Comparison of ENCODE assay signal across 8 cellular contexts in the genomic region with DNA sequence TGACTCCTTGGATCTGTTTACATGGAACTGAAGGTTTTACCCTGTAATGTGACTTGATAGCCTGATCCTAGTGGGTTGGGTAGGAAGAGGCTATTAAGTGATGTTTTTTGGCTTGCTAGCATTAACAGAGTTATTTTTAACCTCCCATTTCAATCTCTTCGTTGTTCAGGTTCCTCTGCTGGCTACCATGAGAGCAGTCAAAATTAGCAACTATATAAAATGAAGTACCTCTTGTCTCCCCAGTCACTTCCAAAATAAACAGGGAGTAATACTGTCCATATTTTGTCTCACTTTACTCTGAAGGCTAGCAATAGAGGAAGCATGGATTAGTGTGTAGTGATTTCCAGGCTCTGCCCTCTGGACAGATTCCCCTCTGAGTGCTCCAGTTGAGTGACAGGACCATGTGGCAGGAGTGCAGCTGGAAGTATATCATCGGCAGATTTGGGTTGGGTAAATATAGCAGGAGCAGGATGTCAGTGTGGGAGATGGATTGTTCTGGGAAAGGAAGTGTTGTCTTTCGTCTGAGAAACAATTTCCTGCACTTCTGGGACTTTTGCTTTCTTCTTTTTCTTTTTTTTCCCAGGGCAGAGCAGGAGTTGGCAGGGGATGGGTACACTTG. TPM values are rescaled to one million over a fixed set of nuclear protein-coding genes. Genes with fewer than 3 reads are reported as not detected.
DNase-seq lines count a peak whose midpoint lies in the region; ATAC-seq and TF ChIP-seq lines count a peak whose summit lies in the region.

No MANE protein-coding gene starts in this region.

- peaks cover 55% of the 10 kb centered on the region for H3K4me1 Mint-ChIP-seq in activated naive CD4-positive, alpha-beta T cell treated with anti-CD3 and anti-CD28 coated beads, Interleukin-2, amount 10 ng/mL, durations not matched to agents 7 days and 5 days
- H3K4me1 Mint-ChIP-seq in activated naive CD8-positive, alpha-beta T cell (ENCODE audit: low read depth): peaks cover 59% of the 10 kb centered on the region
- peaks cover 42 to 53% of the 10 kb centered on the region in 2 donors for H3K4me1 Mint-ChIP-seq in immature natural killer cell
- H3K4me1 Mint-ChIP-seq in H9: no peaks in the 10 kb centered on the region

- H3K27ac Mint-ChIP-seq in activated naive CD4-positive, alpha-beta T cell treated with anti-CD3 and anti-CD28 coated beads, Interleukin-2, amount 10 ng/mL, durations not matched to agents 7 days and 5 days: no peak overlapping the region
- H3K27ac Mint-ChIP-seq in activated naive CD8-positive, alpha-beta T cell: peak overlapping the region; percentile 72
- H3K27ac Mint-ChIP-seq in immature natural killer cell (peak overlapping the region in 4 of 6 donors; percentile 24 to 78 (median 70)), H9 (no peak overlapping the region)

- H3K4me2 ChIP-seq in H9 (ENCODE audit: insufficient read depth, insufficient read length, low read length): no peak overlapping the region

- H3K23ac ChIP-seq in H9 (ENCODE audit: insufficient read length, low read depth, low read length): no peak overlapping the region

- CTCF ChIA-PET in activated naive CD4-positive, alpha-beta T cell treated with anti-CD3 and anti-CD28 coated beads, Interleukin-2, amount 10 ng/mL, durations not matched to agents 7 days and 5 days (lab: Charles Lee): no interaction called here

- no peaks in the 10 kb centered on the region for H3K79me1 ChIP-seq in H9 (ENCODE audit: insufficient read depth, low read depth, low read length, poor library complexity, severe bottlenecking)

- H2BK12ac ChIP-seq in H9 (ENCODE audit: insufficient read length, low read depth, low read length): no peak overlapping the region

- no peak overlapping the region for H2BK15ac ChIP-seq in H9 (ENCODE audit: low read depth, low read length)

- H3K23me2 ChIP-seq in H9 (ENCODE audit: insufficient read length, low read depth, low read length, poor library complexity, severe bottlenecking): no peaks in the 10 kb centered on the region

- no peaks in the 10 kb centered on the region for H3K27me3 ChIP-seq in upper lobe of left lung
- no peaks in the 10 kb centered on the region for H3K27me3 ChIP-seq in H9 (ENCODE audit: insufficient read depth, low read length)

- TF ChIP-seq EP300 in upper lobe of left lung (IDR thresholded peaks at IDR 0.05): no peak

- no peak for TF ChIP-seq CTCF in upper lobe of left lung (IDR thresholded peaks at IDR 0.05)
- TF ChIP-seq CTCF in H9 (conservative IDR thresholded peaks at IDR 0.05): no peak

- no peak overlapping the region for H2AK5ac ChIP-seq in H9 (ENCODE audit: insufficient read length, low read length)

- no peaks in the 10 kb centered on the region for H4K20me1 ChIP-seq in H9 (ENCODE audit: control insufficient read depth, insufficient read depth, insufficient read length)

- H3K14ac ChIP-seq in H9 (ENCODE audit: insufficient read depth, low read length): no peak overlapping the region

- H2AFZ ChIP-seq in H9 (ENCODE audit: low read length): no peak overlapping the region

- H3K27me3 Mint-ChIP-seq in activated naive CD4-positive, alpha-beta T cell treated with anti-CD3 and anti-CD28 coated beads, Interleukin-2, amount 10 ng/mL, durations not matched to agents 7 days and 5 days: no peaks in the 10 kb centered on the region
- no peaks in the 10 kb centered on the region for H3K27me3 Mint-ChIP-seq in activated naive CD8-positive, alpha-beta T cell
- no peaks in the 10 kb centered on the region for H3K27me3 Mint-ChIP-seq in immature natural killer cell (ENCODE audit: low read depth in 3 of 3)
- H3K27me3 Mint-ChIP-seq in H9 (ENCODE audit: low read depth): no peaks in the 10 kb centered on the region

- no peaks in the 10 kb centered on the region for H3K79me2 ChIP-seq in H9 (ENCODE audit: insufficient read depth, low read length)

- 4 to 5% methylated on average over 3 of the region's 3 CpGs for WGBS in upper lobe of left lung, 2 donors
- no CpG with 5 or more reads among the region's 3 CpGs for WGBS in H9 (ENCODE audit: extremely low coverage, insufficient read length, low lambda C conversion rate)

- H4K5ac ChIP-seq in H9 (ENCODE audit: insufficient read length, low read depth, low read length): no peak overlapping the region

- no peaks in the 10 kb centered on the region for H3K9me3 Mint-ChIP-seq in activated naive CD4-positive, alpha-beta T cell treated with anti-CD3 and anti-CD28 coated beads, Interleukin-2, amount 10 ng/mL, durations not matched to agents 7 days and 5 days
- no peaks in the 10 kb centered on the region for H3K9me3 Mint-ChIP-seq in activated naive CD8-positive, alpha-beta T cell (ENCODE audit: low read depth)
- H3K9me3 Mint-ChIP-seq in immature natural killer cell: no peaks in the 10 kb centered on the region
- no peaks in the 10 kb centered on the region for H3K9me3 Mint-ChIP-seq in H9

- H3K4me3 Mint-ChIP-seq in activated naive CD4-positive, alpha-beta T cell treated with anti-CD3 and anti-CD28 coated beads, Interleukin-2, amount 10 ng/mL, durations not matched to agents 7 days and 5 days: peak overlapping the region; percentile 39
- peak overlapping the region; percentile 60 for H3K4me3 Mint-ChIP-seq in activated naive CD8-positive, alpha-beta T cell
- H3K4me3 Mint-ChIP-seq in immature natural killer cell (peak overlapping the region in 2 of 5 donors; percentile 2 to 7), H9 (no peak overlapping the region)

- TF ChIP-seq POLR2A in upper lobe of left lung (IDR thresholded peaks at IDR 0.05): no peak

- no peaks in the 10 kb centered on the region for H3K9me3 ChIP-seq in upper lobe of left lung
- H3K9me3 ChIP-seq in H9 (ENCODE audit: control insufficient read depth, low read depth, low read length): no peaks in the 10 kb centered on the region

- H3K18ac ChIP-seq in H9 (ENCODE audit: insufficient read length, low read depth, low read length): no peak overlapping the region

- no peak overlapping the region for H3K4ac ChIP-seq in H9 (ENCODE audit: low read depth, low read length)

- H3K36me3 ChIP-seq in upper lobe of left lung: peaks cover 0 to 10% (median 0%) of the 10 kb centered on the region in 4 donors

- H3K56ac ChIP-seq in H9 (ENCODE audit: insufficient read length, low read depth, low read length): no peak overlapping the region

- ATAC-seq in upper lobe of left lung (ENCODE audit: low FRiP score in 2 of 2) (peak in 1 of 2 donors; percentile 52), HG02852 (IDR thresholded peaks at IDR 0.05; ENCODE audit: unreplicated experiment) (no peak)

- H3T11ph ChIP-seq in H9 (ENCODE audit: low read length): no peak overlapping the region

- H3K27ac ChIP-seq in upper lobe of left lung (peak overlapping the region in 3 of 4 donors; percentile 1 to 50 (median 29)), H9 (ENCODE audit: insufficient read length, low read depth, low read length) (no peak overlapping the region)

- H2BK5ac ChIP-seq in H9 (ENCODE audit: insufficient read length, low read length): no peak overlapping the region

- H3K9ac ChIP-seq in H9 (ENCODE audit: extremely low read depth, insufficient read length, low read length): no peak overlapping the region

- H3K4me1 ChIP-seq in upper lobe of left lung: peaks cover 21 to 31% (median 28%) of the 10 kb centered on the region in 4 donors
- no peaks in the 10 kb centered on the region for H3K4me1 ChIP-seq in H9 (ENCODE audit: insufficient read depth, low read length)

- H3K36me3 Mint-ChIP-seq in activated naive CD4-positive, alpha-beta T cell treated with anti-CD3 and anti-CD28 coated beads, Interleukin-2, amount 10 ng/mL, durations not matched to agents 7 days and 5 days: peaks cover 24% of the 10 kb centered on the region
- H3K36me3 Mint-ChIP-seq in activated naive CD8-positive, alpha-beta T cell: peaks cover 3% of the 10 kb centered on the region
- H3K36me3 Mint-ChIP-seq in immature natural killer cell: peaks cover 0 to 7% (median 0%) of the 10 kb centered on the region in 3 donors
- H3K36me3 Mint-ChIP-seq in H9 (ENCODE audit: insufficient read depth in 1 of 3, low read depth in 3 of 3): no peaks in the 10 kb centered on the region

- H2BK120ac ChIP-seq in H9 (ENCODE audit: low read depth, low read length, poor library complexity, severe bottlenecking): no peak overlapping the region

- H4K91ac ChIP-seq in H9 (ENCODE audit: insufficient read length, low read depth, low read length): no peak overlapping the region

- no peak overlapping the region for H4K8ac ChIP-seq in H9 (replicated peaks; ENCODE audit: insufficient read length, low read depth, low read length)

- DNase-seq in activated naive CD4-positive, alpha-beta T cell treated with anti-CD3 and anti-CD28 coated beads, Interleukin-2, amount 10 ng/mL, durations not matched to agents 7 days and 5 days: no peak
- DNase-seq in activated naive CD4-positive, alpha-beta T cell (lab: John Stamatoyannopoulos, UW): no peak
- DNase-seq in immature natural killer cell (no peak), upper lobe of left lung (peak in 1 of 2 donors; percentile 25), germinal center (ENCODE audit: low spot score) (no peak), H9 (no peak)

- H2BK20ac ChIP-seq in H9 (ENCODE audit: low read depth, low read length, poor library complexity, severe bottlenecking): no peak overlapping the region

- peak overlapping the region in 2 of 4 donors; percentile 1 to 7 for H3K4me3 ChIP-seq in upper lobe of left lung

RNA-seq across cellular contexts. Expression of a gene that starts 35.2 kb away (rescaled TPM):
- 10 to 100 TPM in 1 of 3 donors, 1 to 10 TPM in 2; 3.5 to 23.2 (median 7.3) TPM for polyA plus RNA-seq in immature natural killer cell
- total RNA-seq in upper lobe of left lung (10 to 100 TPM; 36.7 to 59.7 (median 44.4) TPM), H9 (2021) (23.5 and 23.7 TPM in 2 replicates)

RNA-seq across cellular contexts. Expression of a gene that starts 39.2 kb away (rescaled TPM):
- polyA plus RNA-seq in immature natural killer cell: not detected
- total RNA-seq in upper lobe of left lung: under 1 TPM in 1 of 6 donors, not detected in 5; 0.61 TPM
- not detected in 2 replicates for total RNA-seq in H9 (2021)

RNA-seq across cellular contexts. Expression of a gene that starts 54.4 kb away (rescaled TPM):
- not detected for polyA plus RNA-seq in immature natural killer cell
- 1 to 10 TPM in 2 of 6 donors, under 1 TPM in 1, not detected in 3; 0.46 to 2.7 (median 1.1) TPM for total RNA-seq in upper lobe of left lung
- total RNA-seq in H9 (2021): not detected in 2 replicates

Comparison
In these comparisons a context has a peak if more than half of its experiments do, and no peak if none do; other contexts are left out.
1. H3K27ac Mint-ChIP-seq: peak in activated naive CD8-positive, alpha-beta T cell (single experiment) and immature natural killer cell (4 of 6); none in activated naive CD4-positive, alpha-beta T cell treated with anti-CD3 and anti-CD28 coated beads, Interleukin-2, amount 10 ng/mL, durations not matched to agents 7 days and 5 days (single experiment) and H9 (0 of 3).
2. H3K4me3 Mint-ChIP-seq: peak in activated naive CD4-positive, alpha-beta T cell treated with anti-CD3 and anti-CD28 coated beads, Interleukin-2, amount 10 ng/mL, durations not matched to agents 7 days and 5 days (single experiment) and activated naive CD8-positive, alpha-beta T cell (single experiment); none in H9 (0 of 2).